ENCODE assay signal across 10 cellular contexts in genomic region chr5:168228668-168229067, GRCh38.
"Had no signal": no experiment of that assay in that cellular context is flagged by ENCODE, and none has a peak within 500 bp of the region (broad histone marks: within the 10 kb centered on the region; RNA-seq: fewer than 3 reads in every experiment).

No MANE protein-coding gene starts in this region.

- H3K27me3 ChIP-seq: esophagus squamous epithelium had no signal

- H3K27ac ChIP-seq: esophagus squamous epithelium, tibial artery had no signal

- H3K36me3 ChIP-seq: esophagus squamous epithelium, tibial artery had no signal

- H3K4me1 ChIP-seq: tibial artery had no signal

- H3K9me3 ChIP-seq: esophagus squamous epithelium, tibial artery had no signal

- FAIRE-seq: endothelial cell of umbilical vein had no signal

- H3K4me3 ChIP-seq: esophagus squamous epithelium, tibial artery had no signal

- DNase-seq: activated CD4-positive, CD25-positive, alpha-beta regulatory T cell; amniotic stem cell; effector CD8-positive, alpha-beta T cell; esophagus squamous epithelium; posterior cingulate gyrus; stimulated activated CD4-positive, alpha-beta T cell treated with anti-CD3 and anti-CD28 coated beads, Interleukin-12 subunit alpha, Interleukin-12 subunit beta, amount 100 ng/mL, for 4 hours; stimulated activated CD4-positive, alpha-beta T cell treated with anti-CD3 and anti-CD28 coated beads, Interleukin-1b, Interleukin-23, amount 100 ng/mL, for 48 hours; stimulated activated CD8-positive, alpha-beta memory T cell treated with anti-CD3 and anti-CD28 coated beads, Interleukin-4, amount 100 ng/mL, for 48 hours; tibial artery had no signal
